Comparison of ENCODE assay signal across 1 cellular context in genomic region chr17:40981115-40981514, GRCh38.
TF ChIP-seq lines count a peak whose summit lies in the region.

No MANE protein-coding gene starts in this region.

TF ChIP-seq in neural cell, 6 proteins besides CTCF, POLR2A, EP300 and RAD21:
- TF ChIP-seq REST (IDR thresholded peaks at IDR 0.05; ENCODE audit: borderline replicate concordance) (no peak), EZH2 (IDR thresholded peaks at IDR 0.05; ENCODE audit: borderline replicate concordance, insufficient read depth, low read length, poor library complexity, severe bottlenecking) (no peak), MXI1 (conservative IDR thresholded peaks at IDR 0.05; ENCODE audit: poor library complexity, severe bottlenecking) (no peak), SMC3 (conservative IDR thresholded peaks at IDR 0.05; ENCODE audit: poor library complexity) (no peak), POLR2AphosphoS5 (IDR thresholded peaks at IDR 0.05) (no peak), TAF1 (IDR thresholded peaks at IDR 0.05; ENCODE audit: low read depth) (no peak)
TF ChIP-seq in neural cell: peak in this region for 0.
